ENCODE assay signal across 8 cellular contexts in the genomic region with DNA sequence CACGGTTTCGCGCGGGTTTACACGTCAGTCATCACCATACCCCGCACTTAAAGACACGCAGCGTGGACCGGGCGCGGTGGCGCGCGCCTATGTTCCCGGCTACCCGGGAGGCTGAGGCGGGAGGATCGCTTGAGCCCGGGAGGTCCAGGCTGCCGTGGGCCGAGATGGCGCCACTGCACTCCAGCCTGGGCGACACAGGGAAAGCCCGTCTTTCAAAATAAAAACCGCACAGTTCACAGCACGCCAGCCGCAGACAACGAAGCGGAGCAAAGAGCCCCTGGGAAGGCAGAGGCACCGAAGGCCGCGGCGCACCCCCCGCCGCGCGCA. TPM values are rescaled to one million over a fixed set of nuclear protein-coding genes. Genes with fewer than 3 reads are reported as not detected.
DNase-seq lines count a peak whose midpoint lies in the region; ATAC-seq and TF ChIP-seq lines count a peak whose summit lies in the region.

No MANE protein-coding gene starts in this region.

- intact Hi-C loops in heart left ventricle (cut with DNase I) = loop anchor here in 1 of 10 donors (2.0 kb wide), 1 partner anchor 15 kb away; no protein-coding TSS in a partner anchor

- peak overlapping the region; percentile 81 to 95 (median 88) for H3K9ac ChIP-seq in skeletal muscle tissue (ENCODE audit: low read depth in 1 of 3, low read length in 3 of 3)

- H3K4me1 Mint-ChIP-seq in WTC11 = peaks cover 13% of the 10 kb centered on the region

- H3K4me3 Mint-ChIP-seq in WTC11 = peak overlapping the region; percentile 96

- H3K4me1 ChIP-seq in heart left ventricle = peaks cover 4 to 32% (median 22%) of the 10 kb centered on the region in 12 donors
- peaks cover 20 to 42% (median 21%) of the 10 kb centered on the region in 3 donors for H3K4me1 ChIP-seq in skeletal muscle tissue (ENCODE audit: control insufficient read depth in 3 of 3, insufficient read depth in 3 of 3, low read length in 3 of 3)

- TF ChIP-seq POLR2A in heart left ventricle (IDR thresholded peaks at IDR 0.05) = no peak

- H3K36me3 ChIP-seq in heart left ventricle = peaks cover 0 to 57% (median 19%) of the 10 kb centered on the region in 9 donors
- H3K36me3 ChIP-seq in skeletal muscle tissue (ENCODE audit: control insufficient read depth in 3 of 3, insufficient read depth in 3 of 3, low read length in 3 of 3) = peaks cover 9 to 21% (median 14%) of the 10 kb centered on the region in 3 donors

- CTCF ChIA-PET in WTC11 (lab: Charles Lee) = interaction anchor here (0.7 to 2.9 kb wide), 6 partner anchors 9 to 192 kb away, joined by 3 to 30 read pairs (median 6); partner anchors contain the start of genes D2HGDH and ING5

- H3K4me3 ChIP-seq in heart left ventricle (peak overlapping the region; percentile 64 to 99 (median 93)), skeletal muscle tissue (ENCODE audit: low read length in 3 of 3) (peak overlapping the region; percentile 85 to 86 (median 85))

- peak overlapping the region in 11 of 12 donors; percentile 27 to 96 (median 94) for H3K27ac ChIP-seq in heart left ventricle
- peak overlapping the region; percentile 95 for H3K27ac ChIP-seq in skeletal muscle tissue (ENCODE audit: low read depth, low read length)

- POLR2A ChIA-PET in WTC11 (lab: Charles Lee) = interaction anchor here (0.9 to 2.8 kb wide), 5 partner anchors 16 to 192 kb away, joined by 3 to 28 read pairs (median 3); partner anchors contain the start of genes D2HGDH and ING5

- H3K9me3 ChIP-seq in heart left ventricle = no peaks in the 10 kb centered on the region
- H3K9me3 ChIP-seq in skeletal muscle tissue (ENCODE audit: control insufficient read depth in 3 of 3, low read length in 3 of 3) = no peaks in the 10 kb centered on the region

- 0 to 1% (median 1%) methylated on average over 29 to 37 of the region's 37 CpGs for WGBS in heart left ventricle, 4 donors

- no peaks in the 10 kb centered on the region for H3K9me3 Mint-ChIP-seq in WTC11

- TF ChIP-seq CTCF in WTC11 (IDR thresholded peaks at IDR 0.05) (no peak), heart left ventricle (IDR thresholded peaks at IDR 0.05) (no peak)

- ATAC-seq in GM18498 (IDR thresholded peaks at IDR 0.05; ENCODE audit: unreplicated experiment) = peak; percentile 15
- ATAC-seq in HG02852 (IDR thresholded peaks at IDR 0.05; ENCODE audit: unreplicated experiment) = peak; percentile 11
- no peak; the same call in 1 of the 2 replicates for ATAC-seq in WTC11
- peak in 2 of 4 donors; percentile 1 to 10 for ATAC-seq in heart left ventricle

- peaks cover 34% of the 10 kb centered on the region for H3K36me3 Mint-ChIP-seq in WTC11

- H3K27me3 ChIP-seq in heart left ventricle = no peaks in the 10 kb centered on the region
- no peaks in the 10 kb centered on the region for H3K27me3 ChIP-seq in skeletal muscle tissue (ENCODE audit: control insufficient read depth in 3 of 3, insufficient read depth in 3 of 3, low read length in 3 of 3)

- H3K27ac Mint-ChIP-seq in WTC11 = peak overlapping the region; percentile 6; the same call in 1 of the 2 replicates

- no peaks in the 10 kb centered on the region for H3K27me3 Mint-ChIP-seq in WTC11 (ENCODE audit: low read depth)

- DNase-seq in WTC11 (ENCODE audit: low spot score) = no peak
- no peak for DNase-seq in heart left ventricle
- no peak for DNase-seq in KG1 (lab: John Stamatoyannopoulos, UW)
- no peak for DNase-seq in SKM-1 treated with dmso at 0.1 percent for 144 hours (lab: John Stamatoyannopoulos, UW; ENCODE audit: unreplicated experiment)
- no peak for DNase-seq in kidney tubule cell (ENCODE audit: low spot score)

TF ChIP-seq in WTC11, 78 proteins besides CTCF, POLR2A, EP300 and RAD21 (continues in another document):
- TF ChIP-seq ZNF423 (CRISPR knock-in tag; IDR thresholded peaks at IDR 0.05) (no peak), IRF2 (CRISPR knock-in tag; IDR thresholded peaks at IDR 0.05; ENCODE audit: borderline replicate concordance, low read depth) (0 out of 2 replicates have a peak, but pooled peaks have one; percentile 23), NR1H2 (CRISPR knock-in tag; IDR thresholded peaks at IDR 0.05) (no peak), ATF3 (CRISPR knock-in tag; conservative IDR thresholded peaks at IDR 0.05) (no peak), GRHL2 (CRISPR knock-in tag; IDR thresholded peaks at IDR 0.05; ENCODE audit: insufficient replicate concordance, severe bottlenecking) (no peak), CDX4 (CRISPR knock-in tag; IDR thresholded peaks at IDR 0.05; ENCODE audit: borderline replicate concordance) (no peak), FOXJ3 (CRISPR knock-in tag; IDR thresholded peaks at IDR 0.05; ENCODE audit: borderline replicate concordance) (no peak), ERG (CRISPR knock-in tag; IDR thresholded peaks at IDR 0.05) (no peak), CBFB (CRISPR knock-in tag; IDR thresholded peaks at IDR 0.05; ENCODE audit: low read depth) (no peak), NR3C1 (CRISPR knock-in tag; conservative IDR thresholded peaks at IDR 0.05; ENCODE audit: low read depth) (no peak), NFATC4 (CRISPR knock-in tag; IDR thresholded peaks at IDR 0.05) (no peak), TEAD1 (CRISPR knock-in tag; IDR thresholded peaks at IDR 0.05) (no peak)
- TF ChIP-seq, protein P1, sequence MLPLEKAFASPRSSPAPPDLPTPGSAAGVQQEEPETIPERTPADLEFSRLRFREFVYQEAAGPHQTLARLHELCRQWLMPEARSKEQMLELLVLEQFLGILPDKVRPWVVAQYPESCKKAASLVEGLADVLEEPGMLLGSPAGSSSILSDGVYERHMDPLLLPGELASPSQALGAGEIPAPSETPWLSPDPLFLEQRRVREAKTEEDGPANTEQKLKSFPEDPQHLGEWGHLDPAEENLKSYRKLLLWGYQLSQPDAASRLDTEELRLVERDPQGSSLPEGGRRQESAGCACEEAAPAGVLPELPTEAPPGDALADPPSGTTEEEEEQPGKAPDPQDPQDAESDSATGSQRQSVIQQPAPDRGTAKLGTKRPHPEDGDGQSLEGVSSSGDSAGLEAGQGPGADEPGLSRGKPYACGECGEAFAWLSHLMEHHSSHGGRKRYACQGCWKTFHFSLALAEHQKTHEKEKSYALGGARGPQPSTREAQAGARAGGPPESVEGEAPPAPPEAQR (CRISPR knock-in tag; IDR thresholded peaks at IDR 0.05) = no peak
- TF ChIP-seq, protein P2, sequence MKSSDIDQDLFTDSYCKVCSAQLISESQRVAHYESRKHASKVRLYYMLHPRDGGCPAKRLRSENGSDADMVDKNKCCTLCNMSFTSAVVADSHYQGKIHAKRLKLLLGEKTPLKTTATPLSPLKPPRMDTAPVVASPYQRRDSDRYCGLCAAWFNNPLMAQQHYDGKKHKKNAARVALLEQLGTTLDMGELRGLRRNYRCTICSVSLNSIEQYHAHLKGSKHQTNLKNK (CRISPR knock-in tag; IDR thresholded peaks at IDR 0.05) = no peak

RNA-seq across cellular contexts. Expression of gene DTYMK, which starts 0.3 kb away (rescaled TPM):
- 79.9 to 88.1 TPM (median 87.7 TPM) in 3 replicates for total RNA-seq in WTC11 (2021)
- 10 to 100 TPM in 2 of 9 donors, 1 to 10 TPM in 7; 7.5 to 21.0 (median 8.5) TPM for total RNA-seq in heart left ventricle
- 10 to 100 TPM in 1 of 2 donors, 1 to 10 TPM in 1; 9.7 to 19.6 TPM for polyA plus RNA-seq in heart left ventricle
- total RNA-seq in skeletal muscle tissue = 14.1 TPM

RNA-seq across cellular contexts. Expression of gene ING5, which starts 15.6 kb away (rescaled TPM):
- total RNA-seq in WTC11 (2021) (43.1 to 47.4 TPM (median 45.3 TPM) in 3 replicates), heart left ventricle (10 to 100 TPM; 11.8 to 29.3 (median 18.2) TPM), skeletal muscle tissue (16.7 TPM)
- polyA plus RNA-seq in heart left ventricle = 10 to 100 TPM; 18.0 to 27.5 TPM

RNA-seq across cellular contexts. Expression of gene D2HGDH, which starts 48.1 kb away (rescaled TPM):
- total RNA-seq in WTC11 (2021) (22.7 to 28.1 TPM (median 26.8 TPM) in 3 replicates), heart left ventricle (10 to 100 TPM in 8 of 9 donors, 1 to 10 TPM in 1; 9.2 to 24.1 (median 20.9) TPM), skeletal muscle tissue (5.7 TPM)
- polyA plus RNA-seq in heart left ventricle = 10 to 100 TPM in 1 of 2 donors, 1 to 10 TPM in 1; 7.6 to 19.8 TPM

RNA-seq across cellular contexts. Expression of gene ATG4B, which starts 48.8 kb away (rescaled TPM):
- total RNA-seq in WTC11 (2021) = 113 to 133 TPM (median 127 TPM) in 3 replicates
- total RNA-seq in heart left ventricle = 10 to 100 TPM; 37.8 to 67.9 (median 48.3) TPM
- 10 to 100 TPM; 35.9 to 75.1 TPM for polyA plus RNA-seq in heart left ventricle
- 29.2 TPM for total RNA-seq in skeletal muscle tissue

RNA-seq across cellular contexts. Expression of gene THAP4, which starts 49.3 kb away (rescaled TPM):
- total RNA-seq in WTC11 (2021) (72.6 to 88.6 TPM (median 78.0 TPM) in 3 replicates), heart left ventricle (100 to 1,000 TPM in 1 of 9 donors, 10 to 100 TPM in 8; 61.7 to 106 (median 74.2) TPM), skeletal muscle tissue (35.5 TPM)
- polyA plus RNA-seq in heart left ventricle = 100 to 1,000 TPM in 1 of 2 donors, 10 to 100 TPM in 1; 81.5 to 110 TPM
